In genomic region chr15:32844118-32844711, GRCh38 we compare ENCODE assay signal across 8 cellular contexts.
DNase-seq lines count a peak whose midpoint lies in the region; ATAC-seq and TF ChIP-seq lines count a peak whose summit lies in the region.

No MANE protein-coding gene starts in this region.

- no peak overlapping the region for H3K23ac ChIP-seq in mesenchymal stem cell (ENCODE audit: low read length in 2 of 2)

- in situ Hi-C loops in astrocyte of the spinal cord (cut with HindIII; ENCODE audit: low sequenced_read_pairs), result loop anchor here (25.0 kb wide), 1 partner anchor 93 kb away; no protein-coding TSS in a partner anchor

- H3K79me2 ChIP-seq in MM.1S (ENCODE audit: low read length), result no peaks in the 10 kb centered on the region

- H3K79me1 ChIP-seq in mesenchymal stem cell (replicated peaks; ENCODE audit: low read length, poor library complexity, severe bottlenecking), result no peaks in the 10 kb centered on the region

- H3K9ac ChIP-seq in MM.1S (ENCODE audit: low read length) (no peak overlapping the region), mesenchymal stem cell (ENCODE audit: low read length) (peak overlapping the region; percentile 15)

- H4K8ac ChIP-seq in mesenchymal stem cell (ENCODE audit: low read length), result no peak overlapping the region

- H3K36me3 ChIP-seq in MM.1S (replicated peaks; ENCODE audit: insufficient read depth, low read length), result no peaks in the 10 kb centered on the region
- no peaks in the 10 kb centered on the region for H3K36me3 ChIP-seq in mesenchymal stem cell (ENCODE audit: control insufficient read depth in 1 of 2, insufficient read depth in 2 of 2, low read depth in 1 of 2, low read length in 2 of 2)
- H3K36me3 ChIP-seq in ovary, result no peaks in the 10 kb centered on the region

- no peak for ATAC-seq in GM18861 (IDR thresholded peaks at IDR 0.05; ENCODE audit: unreplicated experiment)
- no peak for ATAC-seq in stimulated activated naive CD8-positive, alpha-beta T cell treated with anti-CD3 and anti-CD28 coated beads, Interleukin-15, Interleukin-2, amounts not matched to agents 100 U/mL and 50 U/mL, for 24 hours

- no peaks in the 10 kb centered on the region for H3K9me2 ChIP-seq in MM.1S (replicated peaks; ENCODE audit: insufficient read depth, low read length)

- H3K9me3 ChIP-seq in MM.1S (replicated peaks; ENCODE audit: insufficient read depth, low read length), result no peaks in the 10 kb centered on the region
- no peaks in the 10 kb centered on the region for H3K9me3 ChIP-seq in mesenchymal stem cell (ENCODE audit: control insufficient read depth, low read length)
- no peaks in the 10 kb centered on the region for H3K9me3 ChIP-seq in ovary

- TF ChIP-seq CTCF in MM.1S (IDR thresholded peaks at IDR 0.05; ENCODE audit: low read length) (peak; percentile 54), astrocyte of the spinal cord (IDR thresholded peaks at IDR 0.05; ENCODE audit: low read depth, low read length) (peak; percentile 70), ovary (IDR thresholded peaks at IDR 0.05) (peak in 1 of 3 donors; percentile 13)

- H2BK120ac ChIP-seq in mesenchymal stem cell (ENCODE audit: low read depth, low read length), result no peak overlapping the region

- H2AFZ ChIP-seq in MM.1S (ENCODE audit: low read length), result no peak overlapping the region
- H2AFZ ChIP-seq in mesenchymal stem cell (ENCODE audit: low read depth, low read length), result no peak overlapping the region

- H3F3A ChIP-seq in MM.1S (ENCODE audit: insufficient read depth, low read length), result no peaks in the 10 kb centered on the region

- no peak for TF ChIP-seq POLR2A in ovary (IDR thresholded peaks at IDR 0.05)

- H2BK15ac ChIP-seq in mesenchymal stem cell (ENCODE audit: low read depth, poor library complexity, severe bottlenecking), result no peak overlapping the region

- H2AK5ac ChIP-seq in mesenchymal stem cell (ENCODE audit: low read length, severe bottlenecking), result no peak overlapping the region

- peak; percentile 54 for DNase-seq in EL
- DNase-seq in MM.1S, result peak; percentile 17
- peak; percentile 65 for DNase-seq in astrocyte of the spinal cord (ENCODE audit: low read depth, low spot score)
- DNase-seq in mesenchymal stem cell, result peak; percentile 55
- DNase-seq in stimulated activated naive CD8-positive, alpha-beta T cell treated with anti-CD3 and anti-CD28 coated beads, Interleukin-15, Interleukin-2, amounts not matched to agents 100 U/mL and 50 U/mL, for 24 hours, result no peak
- DNase-seq in ovary, result no peak
- DNase-seq in activated T-cell treated with anti-CD3 and anti-CD28 coated beads, Interleukin-2, amount 50 U/mL, for 48 hours, result no peak

- H3K4me3 ChIP-seq in MM.1S (ENCODE audit: low read length), result no peak overlapping the region
- H3K4me3 ChIP-seq in astrocyte of the spinal cord (ENCODE audit: low read depth, low read length), result no peak overlapping the region
- H3K4me3 ChIP-seq in mesenchymal stem cell (ENCODE audit: insufficient read depth in 1 of 2, low read depth in 1 of 2, low read length in 2 of 2), result no peak overlapping the region
- no peak overlapping the region for H3K4me3 ChIP-seq in ovary

- intact Hi-C loops in ovary (cut with DNase I), result loop anchor here in 2 of 4 donors (10.0 kb wide), 2 partner anchors 51 to 151 kb away; no protein-coding TSS in a partner anchor

- H3K27ac ChIP-seq in MM.1S (ENCODE audit: low read length) (no peak overlapping the region), mesenchymal stem cell (ENCODE audit: low read length, poor library complexity, severe bottlenecking) (no peak overlapping the region), ovary (no peak overlapping the region)

- TF ChIP-seq EP300 in ovary (IDR thresholded peaks at IDR 0.05), result no peak

- H3K14ac ChIP-seq in mesenchymal stem cell (ENCODE audit: low read length in 2 of 2), result no peak overlapping the region

- H3K4ac ChIP-seq in mesenchymal stem cell (ENCODE audit: low read depth in 1 of 2, low read length in 2 of 2), result no peak overlapping the region

- H4K91ac ChIP-seq in mesenchymal stem cell (ENCODE audit: low read length), result no peak overlapping the region

- H3K4me1 ChIP-seq in MM.1S (ENCODE audit: low read length), result no peaks in the 10 kb centered on the region
- H3K4me1 ChIP-seq in mesenchymal stem cell (ENCODE audit: control insufficient read depth, insufficient read depth, low read depth, low read length), result peaks cover under 1% of the 10 kb centered on the region
- no peaks in the 10 kb centered on the region for H3K4me1 ChIP-seq in ovary (ENCODE audit: insufficient read depth)

- no peak overlapping the region for H2BK5ac ChIP-seq in mesenchymal stem cell (ENCODE audit: low read depth, low read length, poor library complexity, severe bottlenecking)

- H4K20me1 ChIP-seq in MM.1S (ENCODE audit: insufficient read depth, low read length), result no peaks in the 10 kb centered on the region

- 88% methylated on average over 2 of the region's 2 CpGs for WGBS in mesenchymal stem cell
- 68 to 75% (median 75%) methylated on average over 2 of the region's 2 CpGs for WGBS in ovary, 3 donors

- no peak overlapping the region for H2BK12ac ChIP-seq in mesenchymal stem cell (ENCODE audit: low read length in 2 of 2)

- H3K18ac ChIP-seq in mesenchymal stem cell (ENCODE audit: low read depth in 1 of 2, low read length in 2 of 2), result no peak overlapping the region

- H3K4me2 ChIP-seq in MM.1S (ENCODE audit: low read depth, low read length), result no peak overlapping the region
- H3K4me2 ChIP-seq in mesenchymal stem cell (ENCODE audit: low read length, poor library complexity, severe bottlenecking), result no peak overlapping the region

- H3K27me3 ChIP-seq in MM.1S (replicated peaks; ENCODE audit: insufficient read depth, low read length), result no peaks in the 10 kb centered on the region
- no peaks in the 10 kb centered on the region for H3K27me3 ChIP-seq in mesenchymal stem cell (ENCODE audit: control insufficient read depth in 1 of 2, insufficient read depth in 1 of 2, low read length in 2 of 2)
- H3K27me3 ChIP-seq in ovary, result no peaks in the 10 kb centered on the region

Comparison
In these comparisons a context has a peak if more than half of its experiments do, and no peak if none do; other contexts are left out.
1. DNase-seq: peak in EL (single experiment), MM.1S (single experiment), astrocyte of the spinal cord (single experiment) and mesenchymal stem cell (single experiment); none in stimulated activated naive CD8-positive, alpha-beta T cell treated with anti-CD3 and anti-CD28 coated beads, Interleukin-15, Interleukin-2, amounts not matched to agents 100 U/mL and 50 U/mL, for 24 hours (single experiment), ovary (0 of 5) and activated T-cell treated with anti-CD3 and anti-CD28 coated beads, Interleukin-2, amount 50 U/mL, for 48 hours (0 of 2).